ENCODE assay signal across 10 cellular contexts in genomic region chrX:19839770-19840254, GRCh38. TPM values are rescaled to one million over a fixed set of nuclear protein-coding genes. Genes with fewer than 3 reads are reported as not detected.
DNase-seq lines count a peak whose midpoint lies in the region; ATAC-seq lines count a peak whose summit lies in the region.
"Had no signal": no experiment of that assay in that cellular context is flagged by ENCODE, and none has a peak within 500 bp of the region (broad histone marks: within the 10 kb centered on the region; RNA-seq: fewer than 3 reads in every experiment).

No MANE protein-coding gene starts in this region.

- POLR2A ChIA-PET in activated CD4-positive, alpha-beta memory T cell treated with anti-CD3 and anti-CD28 coated beads, Interleukin-2, amount 10 ng/mL, durations not matched to agents 7 days and 5 days (lab: Charles Lee) = interaction anchor here (1.0 to 2.7 kb wide), 18 partner anchors 13 to 302 kb away, joined by 3 to 19 read pairs (median 7); partner anchors contain the start of gene EIF1AX

- H3K27me3 Mint-ChIP-seq in activated CD8-positive, alpha-beta memory T cell treated with anti-CD3 and anti-CD28 coated beads, Interleukin-2, amount 10 ng/mL, durations not matched to agents 7 days and 5 days = no peaks in the 10 kb centered on the region
- H3K27me3 Mint-ChIP-seq in activated CD4-positive, alpha-beta memory T cell treated with anti-CD3 and anti-CD28 coated beads, Interleukin-2, amount 10 ng/mL, durations not matched to agents 7 days and 5 days = no peaks in the 10 kb centered on the region
- H3K27me3 Mint-ChIP-seq in stimulated activated naive B cell treated with anti-CD40 and anti-IgM and Interleukin-4, amounts not matched to agents 10 μg/mL and 1 μg/mL and 100 μg/mL, for 72 hours = peaks cover 0 to 4% of the 10 kb centered on the region in 2 donors

- no peak for DNase-seq in activated CD8-positive, alpha-beta memory T cell treated with anti-CD3 and anti-CD28 coated beads, Interleukin-2, amount 10 ng/mL, durations not matched to agents 7 days and 5 days
- DNase-seq in activated CD8-positive, alpha-beta memory T cell treated with anti-CD3 and anti-CD28 coated beads, Interleukin-2, amount 50 U/mL, for 48 hours = no peak
- DNase-seq in NCI-H1417 treated with DMSO at 0.1 percent for 48 hours (lab: John Stamatoyannopoulos, UW) = peak; percentile 23
- no peak for DNase-seq in activated CD4-positive, alpha-beta memory T cell treated with anti-CD3 and anti-CD28 coated beads, Interleukin-2, amount 10 ng/mL, durations not matched to agents 7 days and 5 days
- DNase-seq in stimulated activated naive B cell treated with anti-CD40 and anti-IgM and Interleukin-4, amounts not matched to agents 10 μg/mL and 1 μg/mL and 100 μg/mL, for 72 hours = no peak
- DNase-seq in DMS114 treated with DMSO at 0.1 percent for 48 hours (lab: John Stamatoyannopoulos, UW; ENCODE audit: unreplicated experiment) = no peak
- DNase-seq: IMR-90, occipital lobe had no signal

- H3K9me3 Mint-ChIP-seq in activated CD8-positive, alpha-beta memory T cell treated with anti-CD3 and anti-CD28 coated beads, Interleukin-2, amount 10 ng/mL, durations not matched to agents 7 days and 5 days (ENCODE audit: low read depth) = no peaks in the 10 kb centered on the region
- H3K9me3 Mint-ChIP-seq in activated CD4-positive, alpha-beta memory T cell treated with anti-CD3 and anti-CD28 coated beads, Interleukin-2, amount 10 ng/mL, durations not matched to agents 7 days and 5 days = peaks cover 10% of the 10 kb centered on the region
- H3K9me3 Mint-ChIP-seq in stimulated activated naive B cell treated with anti-CD40 and anti-IgM and Interleukin-4, amounts not matched to agents 10 μg/mL and 1 μg/mL and 100 μg/mL, for 72 hours = peaks cover 3 to 12% of the 10 kb centered on the region in 2 donors

- H3K4me3 Mint-ChIP-seq in activated CD8-positive, alpha-beta memory T cell treated with anti-CD3 and anti-CD28 coated beads, Interleukin-2, amount 10 ng/mL, durations not matched to agents 7 days and 5 days = peak overlapping the region; percentile 47
- peak overlapping the region; percentile 30 for H3K4me3 Mint-ChIP-seq in activated CD4-positive, alpha-beta memory T cell treated with anti-CD3 and anti-CD28 coated beads, Interleukin-2, amount 10 ng/mL, durations not matched to agents 7 days and 5 days
- peak overlapping the region; percentile 78 for H3K4me3 Mint-ChIP-seq in stimulated activated naive B cell treated with anti-CD40 and anti-IgM and Interleukin-4, amounts not matched to agents 10 μg/mL and 1 μg/mL and 100 μg/mL, for 72 hours

- CTCF ChIA-PET in activated CD8-positive, alpha-beta memory T cell treated with anti-CD3 and anti-CD28 coated beads, Interleukin-2, amount 10 ng/mL, durations not matched to agents 7 days and 5 days (lab: Charles Lee) = interaction anchor here (0.7 to 1.8 kb wide), 10 partner anchors 13 to 100 kb away, joined by 3 to 4 read pairs (median 3); no protein-coding TSS in a partner anchor
- CTCF ChIA-PET in activated CD4-positive, alpha-beta memory T cell treated with anti-CD3 and anti-CD28 coated beads, Interleukin-2, amount 10 ng/mL, durations not matched to agents 7 days and 5 days (lab: Charles Lee) = interaction anchor here (0.9 to 2.2 kb wide), 8 partner anchors 13 to 97 kb away, joined by 3 to 5 read pairs (median 3); no protein-coding TSS in a partner anchor

- H3K36me3 Mint-ChIP-seq in activated CD8-positive, alpha-beta memory T cell treated with anti-CD3 and anti-CD28 coated beads, Interleukin-2, amount 10 ng/mL, durations not matched to agents 7 days and 5 days = peaks cover 24% of the 10 kb centered on the region
- peaks cover 34% of the 10 kb centered on the region for H3K36me3 Mint-ChIP-seq in activated CD4-positive, alpha-beta memory T cell treated with anti-CD3 and anti-CD28 coated beads, Interleukin-2, amount 10 ng/mL, durations not matched to agents 7 days and 5 days (ENCODE audit: low read depth)
- peaks cover 27 to 42% of the 10 kb centered on the region in 2 donors for H3K36me3 Mint-ChIP-seq in stimulated activated naive B cell treated with anti-CD40 and anti-IgM and Interleukin-4, amounts not matched to agents 10 μg/mL and 1 μg/mL and 100 μg/mL, for 72 hours

- peak; percentile 51 for ATAC-seq in activated CD8-positive, alpha-beta memory T cell treated with anti-CD3 and anti-CD28 coated beads, Interleukin-2, amount 10 ng/mL, durations not matched to agents 7 days and 5 days
- ATAC-seq in stimulated activated naive B cell treated with anti-CD40 and anti-IgM and Interleukin-4, amounts not matched to agents 10 μg/mL and 1 μg/mL and 100 μg/mL, for 72 hours (replicated peaks) = peak; percentile 62 to 67
- no peak for ATAC-seq in HG03457 (IDR thresholded peaks at IDR 0.05; ENCODE audit: unreplicated experiment)
- ATAC-seq in GM21390 (IDR thresholded peaks at IDR 0.05; ENCODE audit: unreplicated experiment) = no peak

- peak overlapping the region; percentile 94 for H3K27ac Mint-ChIP-seq in activated CD8-positive, alpha-beta memory T cell treated with anti-CD3 and anti-CD28 coated beads, Interleukin-2, amount 10 ng/mL, durations not matched to agents 7 days and 5 days
- H3K27ac Mint-ChIP-seq in activated CD4-positive, alpha-beta memory T cell treated with anti-CD3 and anti-CD28 coated beads, Interleukin-2, amount 10 ng/mL, durations not matched to agents 7 days and 5 days = peak overlapping the region; percentile 95
- H3K27ac Mint-ChIP-seq in stimulated activated naive B cell treated with anti-CD40 and anti-IgM and Interleukin-4, amounts not matched to agents 10 μg/mL and 1 μg/mL and 100 μg/mL, for 72 hours = peak overlapping the region; percentile 97

- H3K4me1 Mint-ChIP-seq in activated CD8-positive, alpha-beta memory T cell treated with anti-CD3 and anti-CD28 coated beads, Interleukin-2, amount 10 ng/mL, durations not matched to agents 7 days and 5 days = peaks cover 71% of the 10 kb centered on the region
- H3K4me1 Mint-ChIP-seq in activated CD4-positive, alpha-beta memory T cell treated with anti-CD3 and anti-CD28 coated beads, Interleukin-2, amount 10 ng/mL, durations not matched to agents 7 days and 5 days = peaks cover 72% of the 10 kb centered on the region
- peaks cover 31 to 68% of the 10 kb centered on the region in 2 donors for H3K4me1 Mint-ChIP-seq in stimulated activated naive B cell treated with anti-CD40 and anti-IgM and Interleukin-4, amounts not matched to agents 10 μg/mL and 1 μg/mL and 100 μg/mL, for 72 hours

RNA-seq across cellular contexts. Expression of gene SH3KBP1, which starts 47.6 kb away (rescaled TPM):
- total RNA-seq in activated CD8-positive, alpha-beta memory T cell treated with anti-CD3 and anti-CD28 coated beads, Interleukin-2, amount 10 ng/mL, durations not matched to agents 7 days and 5 days = 100 to 1,000 TPM in 1 of 2 experiments, 10 to 100 TPM in 1; 99.7 to 119 TPM
- total RNA-seq in activated CD4-positive, alpha-beta memory T cell treated with anti-CD3 and anti-CD28 coated beads, Interleukin-2, amount 10 ng/mL, durations not matched to agents 7 days and 5 days = 100 to 1,000 TPM; 119 to 126 TPM

Comparison
In these comparisons a context has a peak if more than half of its experiments do, and no peak if none do; other contexts are left out.
1. ATAC-seq: peak in activated CD8-positive, alpha-beta memory T cell treated with anti-CD3 and anti-CD28 coated beads, Interleukin-2, amount 10 ng/mL, durations not matched to agents 7 days and 5 days (single experiment) and stimulated activated naive B cell treated with anti-CD40 and anti-IgM and Interleukin-4, amounts not matched to agents 10 μg/mL and 1 μg/mL and 100 μg/mL, for 72 hours (2 of 2); none in HG03457 (single experiment) and GM21390 (single experiment).
2. Peak in every context shown above with its lines, with median percentiles within 50 percentile points of each other: H3K27ac Mint-ChIP-seq and H3K4me3 Mint-ChIP-seq.